ENCODE assay signal across 8 cellular contexts in genomic region chr16:22369221-22369811, GRCh38. TPM values are rescaled to one million over a fixed set of nuclear protein-coding genes. Genes with fewer than 3 reads are reported as not detected.
DNase-seq lines count a peak whose midpoint lies in the region; ATAC-seq, FAIRE-seq and TF ChIP-seq lines count a peak whose summit lies in the region.

No MANE protein-coding gene starts in this region.

- H3K4me3 ChIP-seq in A549 = no peak overlapping the region

- POLR2A ChIA-PET in A549 (lab: Yijun Ruan, JAX) = no interaction called here
- POLR2A ChIA-PET in activated CD4-positive, alpha-beta memory T cell treated with anti-CD3 and anti-CD28 coated beads, Interleukin-2, amount 10 ng/mL, durations not matched to agents 7 days and 5 days (lab: Charles Lee) = interaction anchor here (1.5 to 1.8 kb wide), 4 partner anchors 11 to 17 kb away, joined by 3 to 23 read pairs (median 7); no protein-coding TSS in a partner anchor

- no peak for ATAC-seq in A549

- peaks cover 3% of the 10 kb centered on the region for H3K9me3 Mint-ChIP-seq in activated CD4-positive, alpha-beta memory T cell treated with anti-CD3 and anti-CD28 coated beads, Interleukin-2, amount 10 ng/mL, durations not matched to agents 7 days and 5 days

- no peak overlapping the region for H3K4me3 Mint-ChIP-seq in activated CD4-positive, alpha-beta memory T cell treated with anti-CD3 and anti-CD28 coated beads, Interleukin-2, amount 10 ng/mL, durations not matched to agents 7 days and 5 days

- no peaks in the 10 kb centered on the region for H3K9me3 ChIP-seq in A549

- peak overlapping the region; percentile 63 for H3K27ac Mint-ChIP-seq in activated CD4-positive, alpha-beta memory T cell treated with anti-CD3 and anti-CD28 coated beads, Interleukin-2, amount 10 ng/mL, durations not matched to agents 7 days and 5 days

- H3K36me3 Mint-ChIP-seq in activated CD4-positive, alpha-beta memory T cell treated with anti-CD3 and anti-CD28 coated beads, Interleukin-2, amount 10 ng/mL, durations not matched to agents 7 days and 5 days (ENCODE audit: low read depth) = peaks cover 68% of the 10 kb centered on the region

- CTCF ChIA-PET in A549 (lab: Yijun Ruan, JAX) = interaction anchor here (0.9 kb wide), 1 partner anchor 9 kb away, joined by 3 read pairs; no protein-coding TSS in a partner anchor
- CTCF ChIA-PET in activated CD4-positive, alpha-beta memory T cell treated with anti-CD3 and anti-CD28 coated beads, Interleukin-2, amount 10 ng/mL, durations not matched to agents 7 days and 5 days (lab: Charles Lee) = interaction anchor here (0.9 to 1.5 kb wide), 3 partner anchors 11 to 69 kb away, joined by 3 to 6 read pairs (median 3); no protein-coding TSS in a partner anchor

- no peak for TF ChIP-seq CTCF in A549 (IDR thresholded peaks at IDR 0.05)

- no peaks in the 10 kb centered on the region for H3K27me3 Mint-ChIP-seq in activated CD4-positive, alpha-beta memory T cell treated with anti-CD3 and anti-CD28 coated beads, Interleukin-2, amount 10 ng/mL, durations not matched to agents 7 days and 5 days

- no peak for FAIRE-seq in A549 (lab: Jason Lieb, UNC)

- DNase-seq in A549 (ENCODE audit: low read depth in 1 of 2, low spot score in 1 of 2) (peak in 1 of 2 experiments; percentile 40), H4 (ENCODE audit: low spot score) (peak; percentile 67), kidney glomerular epithelial cell (lab: John Stamatoyannopoulos, UW) (peak; percentile 36), NCI-H187 treated with DMSO at 0.1 percent for 48 hours (lab: John Stamatoyannopoulos, UW) (no peak), GM19240 (ENCODE audit: insufficient read length, low spot score) (no peak)
- no peak for DNase-seq in activated CD4-positive, alpha-beta memory T cell treated with anti-CD3 and anti-CD28 coated beads, Interleukin-2, amount 10 ng/mL, durations not matched to agents 7 days and 5 days
- DNase-seq in stimulated activated CD4-positive, alpha-beta T cell treated with anti-CD3 and anti-CD28 coated beads, Interleukin-12 subunit alpha, Interleukin-12 subunit beta, amount 100 ng/mL, for 4 hours = no peak
- DNase-seq in activated CD4-positive, CD25-positive, alpha-beta regulatory T cell treated with anti-CD3 and anti-CD28 coated beads, Interleukin-2, amount 50 U/mL, for 72 hours = no peak

- WGBS in A549 (ENCODE audit: missing lambda C conversion rate) = 44% methylated on average over 3 of the region's 3 CpGs

- H3K4me1 ChIP-seq in A549 = peaks cover 50% of the 10 kb centered on the region

- H3K27ac ChIP-seq in A549 = peak overlapping the region; percentile 44 to 68

- TF ChIP-seq POLR2A in A549 (IDR thresholded peaks at IDR 0.05; ENCODE audit: low read length) = no peak

- TF ChIP-seq EP300 in A549 (IDR thresholded peaks at IDR 0.05) = no peak

- TF ChIP-seq RAD21 in A549 (conservative IDR thresholded peaks at IDR 0.05 in 1 of 2, IDR thresholded peaks at IDR 0.05 in 1 of 2) = no peak

- peak overlapping the region; percentile 95 for H3K4me2 ChIP-seq in A549

- H3K4me1 Mint-ChIP-seq in activated CD4-positive, alpha-beta memory T cell treated with anti-CD3 and anti-CD28 coated beads, Interleukin-2, amount 10 ng/mL, durations not matched to agents 7 days and 5 days = peaks cover 75% of the 10 kb centered on the region

TF ChIP-seq in A549, 52 proteins besides CTCF, POLR2A, EP300 and RAD21:
- TF ChIP-seq RFX5 (IDR thresholded peaks at IDR 0.05) = no peak
- no peak for TF ChIP-seq MAX (IDR thresholded peaks at IDR 0.05)
- TF ChIP-seq REST (IDR thresholded peaks at IDR 0.05) = peak; percentile 86
- no peak for TF ChIP-seq POLR2AphosphoS2 (conservative IDR thresholded peaks at IDR 0.05; ENCODE audit: low read length)

RNA-seq across cellular contexts. Expression of gene CDR2, which starts 5.1 kb away (rescaled TPM):
- polyA plus RNA-seq in A549 (2011; rRNA removed) (38.4 and 44.3 TPM in 2 replicates), A549 (2017; fragmentation: RNase III; extraction: RNeasy Plus Mini Kit Qiagen cat#74134 plus additional on column Dnase treatment) (27.9 to 30.6 TPM (median 29.3 TPM) in 3 replicates)
- polyA plus RNA-seq in A549 (2012; cell fraction: cytosol; rRNA removed) = 22.3 and 24.0 TPM in 2 replicates
- polyA plus RNA-seq in A549 (2012; cell fraction: nucleus; rRNA removed) = 14.1 and 15.6 TPM in 2 replicates
- 22.7 and 25.3 TPM in 2 replicates for polyA minus RNA-seq in A549 (2011; rRNA and poly(A)+ RNA removed)
- total RNA-seq in H4 (2014; rRNA removed; shearing (Covaris generic)) = 22.0 and 22.4 TPM in 2 replicates
- 10 to 100 TPM; 43.1 to 43.9 TPM for total RNA-seq in activated CD4-positive, alpha-beta memory T cell treated with anti-CD3 and anti-CD28 coated beads, Interleukin-2, amount 10 ng/mL, durations not matched to agents 7 days and 5 days

Comparison
In these comparisons a context has a peak if more than half of its experiments do, and no peak if none do; other contexts are left out.
1. DNase-seq: peak in H4 (single experiment) and kidney glomerular epithelial cell (single experiment); none in activated CD4-positive, alpha-beta memory T cell treated with anti-CD3 and anti-CD28 coated beads, Interleukin-2, amount 10 ng/mL, durations not matched to agents 7 days and 5 days (single experiment), NCI-H187 treated with DMSO at 0.1 percent for 48 hours (single experiment), GM19240 (single experiment), stimulated activated CD4-positive, alpha-beta T cell treated with anti-CD3 and anti-CD28 coated beads, Interleukin-12 subunit alpha, Interleukin-12 subunit beta, amount 100 ng/mL, for 4 hours (single experiment) and activated CD4-positive, CD25-positive, alpha-beta regulatory T cell treated with anti-CD3 and anti-CD28 coated beads, Interleukin-2, amount 50 U/mL, for 72 hours (single experiment).